In the genomic region with DNA sequence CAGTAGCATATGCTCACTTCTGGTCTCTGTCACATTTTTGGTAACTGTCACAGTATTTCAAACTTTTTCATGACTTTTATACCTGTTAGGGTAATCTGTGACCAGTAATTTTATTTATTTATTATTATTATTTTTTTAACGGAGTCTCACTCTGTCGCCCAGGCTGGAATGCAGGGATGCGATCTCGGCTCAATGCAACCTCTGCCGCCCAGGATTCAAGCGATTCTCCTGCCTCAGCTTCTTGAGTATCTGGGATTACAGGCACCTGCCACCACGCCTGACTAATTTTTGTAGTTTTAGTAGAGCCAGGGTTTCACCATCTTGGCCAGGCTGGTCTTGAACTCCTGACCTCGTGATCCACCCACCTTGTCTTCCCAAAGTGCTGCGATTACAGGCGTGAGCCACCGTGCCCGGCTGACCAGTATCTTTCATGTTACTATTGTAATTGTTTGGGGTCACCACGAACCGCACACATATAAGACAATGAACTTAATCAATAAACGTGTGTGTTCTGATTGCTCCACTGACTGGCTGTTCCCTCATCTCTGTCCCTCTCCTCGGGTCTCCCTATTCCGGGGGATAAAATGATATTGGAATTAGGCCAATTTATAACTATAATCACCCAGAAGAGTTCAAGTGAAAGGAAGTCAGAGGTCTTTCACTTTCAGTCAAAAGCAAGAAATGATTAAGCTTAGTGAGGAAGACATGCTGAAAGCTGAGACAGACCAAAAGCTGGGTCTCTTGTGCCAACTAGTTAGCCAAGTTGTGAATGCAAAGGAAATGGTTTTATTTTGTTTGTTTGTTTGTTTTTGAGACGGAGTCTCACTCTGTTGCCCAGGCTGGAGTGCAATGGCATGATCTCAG, we compare ENCODE assay signal across 1 cellular context.
TF ChIP-seq lines count a peak whose summit lies in the region.

No MANE protein-coding gene starts in this region.

TF ChIP-seq in endothelial cell of umbilical vein, 7 proteins besides CTCF, POLR2A, EP300 and RAD21 (continued from another document):
- TF ChIP-seq, protein P1, sequence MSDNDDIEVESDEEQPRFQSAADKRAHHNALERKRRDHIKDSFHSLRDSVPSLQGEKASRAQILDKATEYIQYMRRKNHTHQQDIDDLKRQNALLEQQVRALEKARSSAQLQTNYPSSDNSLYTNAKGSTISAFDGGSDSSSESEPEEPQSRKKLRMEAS (IDR thresholded peaks at IDR 0.05; ENCODE audit: insufficient read depth, insufficient read length), result no peak
- no peak for TF ChIP-seq POLR2AphosphoS5 (IDR thresholded peaks at IDR 0.05; ENCODE audit: insufficient read depth, low read depth, low read length)
- TF ChIP-seq MYC (IDR thresholded peaks at IDR 0.05; ENCODE audit: low read depth, low read length), result no peak
- TF ChIP-seq JUN (IDR thresholded peaks at IDR 0.05; ENCODE audit: borderline replicate concordance, insufficient read depth, insufficient read length, low read depth), result no peak
- TF ChIP-seq EZH2 (IDR thresholded peaks at IDR 0.05; ENCODE audit: borderline replicate concordance, low read depth, low read length, severe bottlenecking), result no peak
TF ChIP-seq in endothelial cell of umbilical vein: peak in this region for 0.
